8 cellular contexts compared by ENCODE assay signal in the genomic region with DNA sequence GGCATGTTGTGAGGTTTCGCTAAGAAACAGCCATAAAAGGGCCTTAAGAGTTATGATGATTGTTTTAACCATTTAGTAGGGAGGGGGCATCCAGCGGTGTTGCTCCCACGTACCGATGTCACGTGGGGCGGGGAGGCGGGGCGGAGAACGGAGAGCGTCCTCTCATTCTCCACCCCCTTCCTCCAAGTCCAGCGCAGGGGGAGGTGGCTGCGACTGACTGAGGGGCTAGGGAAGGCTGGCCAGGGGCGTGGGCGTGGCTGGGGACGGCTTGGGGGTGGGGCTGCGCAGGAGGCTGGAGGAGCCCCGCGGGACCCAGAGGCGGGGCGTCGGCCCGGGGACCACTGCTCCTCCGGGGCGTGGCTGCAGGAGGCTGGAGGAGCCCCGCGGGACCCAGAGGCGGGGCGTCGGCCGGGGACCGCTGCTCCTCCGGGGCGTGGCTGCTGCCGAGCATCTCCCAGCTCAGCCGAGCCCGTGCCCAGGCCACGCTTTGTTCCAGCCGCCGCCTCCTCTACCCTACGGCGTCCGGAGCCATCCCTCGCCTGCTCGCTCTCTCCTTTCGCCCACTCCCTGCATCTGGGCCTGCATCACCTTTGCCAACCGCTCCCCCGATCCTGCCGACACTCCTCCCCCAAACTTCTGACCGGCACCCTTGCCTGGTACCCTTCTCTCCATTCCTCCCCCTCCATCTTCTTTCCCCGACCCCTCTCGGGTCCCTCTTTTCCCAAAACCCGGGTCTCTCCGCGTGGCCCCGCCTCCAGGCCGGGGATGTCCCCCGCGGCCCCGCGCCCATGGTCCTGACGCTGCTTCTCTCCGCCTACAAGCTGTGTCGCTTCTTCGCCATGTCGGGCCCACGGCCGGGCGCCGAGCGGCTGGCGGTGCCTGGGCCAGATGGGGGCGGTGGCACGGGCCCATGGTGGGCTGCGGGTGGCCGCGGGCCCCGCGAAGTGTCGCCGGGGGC. TPM values are rescaled to one million over a fixed set of nuclear protein-coding genes. Genes with fewer than 3 reads are reported as not detected.
DNase-seq lines count a peak whose midpoint lies in the region; ATAC-seq and TF ChIP-seq lines count a peak whose summit lies in the region.

Gene SARM1 (plus strand): TSS at position 450 of the 958 bp plus-strand sequence. CDS start 339 bp downstream, at position 789.

- H3K4me1 Mint-ChIP-seq in endodermal cell = peaks cover 17% of the 10 kb centered on the region

- peaks cover 17% of the 10 kb centered on the region for H3K4me1 ChIP-seq in A673 (ENCODE audit: insufficient read depth, low read length, poor library complexity, severe bottlenecking)
- peaks cover 12% of the 10 kb centered on the region for H3K4me1 ChIP-seq in endodermal cell (ENCODE audit: control insufficient read depth, insufficient read depth, low read length)

- H3K27me3 ChIP-seq in A673 (replicated peaks; ENCODE audit: insufficient read depth, low read depth, low read length, poor library complexity) (no peaks in the 10 kb centered on the region), endodermal cell (ENCODE audit: control insufficient read depth, insufficient read depth, low read length, poor library complexity, severe bottlenecking) (peaks cover 50% of the 10 kb centered on the region)

- 0 to 1% methylated on average over 24 to 78 of the region's 80 CpGs for WGBS in endodermal cell (ENCODE audit: insufficient coverage in 1 of 2, insufficient read length in 1 of 2), 2 experiments

- peak within 1 kb of the TSS; percentile 64 for H3K27ac ChIP-seq in A673 (ENCODE audit: low read depth, low read length, poor library complexity, severe bottlenecking)
- H3K27ac ChIP-seq in endodermal cell (ENCODE audit: low read depth, low read length) = peak within 1 kb of the TSS; percentile 87

- H3K9me3 ChIP-seq in A673 (ENCODE audit: low read depth, low read length, poor library complexity, severe bottlenecking) (no peaks in the 10 kb centered on the region), endodermal cell (ENCODE audit: control insufficient read depth, low read length) (no peaks in the 10 kb centered on the region)

- H3K4me3 Mint-ChIP-seq in endodermal cell = peak within 1 kb of the TSS; percentile 51

- no peak within 1 kb of the TSS for H3K9ac ChIP-seq in endodermal cell (ENCODE audit: extremely low read depth, low read length, poor library complexity, severe bottlenecking)

- intact Hi-C loops in A673 (cut with micrococcal nuclease; ENCODE audit: unreplicated experiment) = no loop called here

- TF ChIP-seq CTCF in A673 (conservative IDR thresholded peaks at IDR 0.05; ENCODE audit: low read depth, low read length) = no peak
- no peak for TF ChIP-seq CTCF in endodermal cell (conservative IDR thresholded peaks at IDR 0.05)

- no peaks in the 10 kb centered on the region for H3K9me3 Mint-ChIP-seq in endodermal cell

- peaks cover 49% of the 10 kb centered on the region for H3K27me3 Mint-ChIP-seq in endodermal cell (ENCODE audit: insufficient read depth)

- H3K36me3 Mint-ChIP-seq in endodermal cell (ENCODE audit: low read depth) = peaks cover 2% of the 10 kb centered on the region

- no peaks in the 10 kb centered on the region for H3K36me3 ChIP-seq in A673 (ENCODE audit: insufficient read depth, low read length, poor library complexity, severe bottlenecking)
- H3K36me3 ChIP-seq in endodermal cell (ENCODE audit: control insufficient read depth, insufficient read depth, low read length) = no peaks in the 10 kb centered on the region

- POLR2A ChIA-PET in A673 (lab: Charles Lee; ENCODE audit: low non-redundant PET) = interaction anchor here (1.3 kb wide), 1 partner anchor 14 kb away, joined by 3 read pairs; a partner anchor contains a TSS

- H3K27ac Mint-ChIP-seq in endodermal cell = peak within 1 kb of the TSS; percentile 98

- peak; percentile 85 for ATAC-seq in GM18867 (IDR thresholded peaks at IDR 0.05; ENCODE audit: unreplicated experiment)
- ATAC-seq in HG03135 (IDR thresholded peaks at IDR 0.05; ENCODE audit: unreplicated experiment) = peak; percentile 79

- H3K4me3 ChIP-seq in A673 (ENCODE audit: low read depth, low read length, poor library complexity, severe bottlenecking) = peak within 1 kb of the TSS; percentile 87
- peak within 1 kb of the TSS; percentile 65 for H3K4me3 ChIP-seq in endodermal cell (ENCODE audit: low read length)

- CTCF ChIA-PET in A673 (lab: Charles Lee) = no interaction called here

- no TSS peak for BruUV-seq in A673 (replicated peaks; lab: Mats Ljungman, UMichigan)

- DNase-seq in A673 (ENCODE audit: low spot score) (peak; percentile 98), NCI-H748 (lab: John Stamatoyannopoulos, UW; ENCODE audit: unreplicated experiment) (peak; percentile 99), endodermal cell (peak; percentile 100), middle frontal gyrus (ENCODE audit: extremely low spot score, low spot score) (peak; percentile 61)
- peak; percentile 41 for DNase-seq in activated CD8-positive, alpha-beta memory T cell treated with anti-CD3 and anti-CD28 coated beads, Interleukin-2, amount 50 U/mL, for 1 hour (ENCODE audit: extremely low read depth)
- DNase-seq in stimulated activated CD8-positive, alpha-beta memory T cell treated with anti-CD3 and anti-CD28 coated beads, Interleukin-15, amount 100 ng/mL, for 4 hours (ENCODE audit: low read depth in 2 of 2) = peak; percentile 70 to 71

RNA-seq across cellular contexts. Expression of gene SARM1, which starts in this region (rescaled TPM):
- 37.7 and 47.1 TPM in 2 replicates for total RNA-seq in A673 (2021)
- total RNA-seq in endodermal cell = 1 to 10 TPM; 1.3 to 2.0 TPM
- 11.5 TPM for polyA plus RNA-seq in endodermal cell (2013, experiment 1 of 2)
- polyA plus RNA-seq in endodermal cell (2013, experiment 2 of 2) = 11.0 TPM

Comparison
In these comparisons a context has a peak if more than half of its experiments do, and no peak if none do; other contexts are left out.
1. Peak in every context shown above with its lines: DNase-seq, ATAC-seq, H3K4me3 ChIP-seq and H3K27ac ChIP-seq.
2. RNA of gene SARM1 (total RNA-seq): 37.7 to 47.1 TPM in A673; 1.3 to 2.0 TPM in endodermal cell; every median in the first group is over 10 times any median in the second.
3. DNase-seq: peak in every context shown above with its lines; median percentile 100 in endodermal cell; 99 in NCI-H748; 98 in A673; 70 in stimulated activated CD8-positive, alpha-beta memory T cell treated with anti-CD3 and anti-CD28 coated beads, Interleukin-15, amount 100 ng/mL, for 4 hours; 61 in middle frontal gyrus; 41 in activated CD8-positive, alpha-beta memory T cell treated with anti-CD3 and anti-CD28 coated beads, Interleukin-2, amount 50 U/mL, for 1 hour.